In genomic region chr4:37891221-37892159, GRCh38 we compare ENCODE assay signal across 8 cellular contexts. TPM values are rescaled to one million over a fixed set of nuclear protein-coding genes. Genes with fewer than 3 reads are reported as not detected.
DNase-seq lines count a peak whose midpoint lies in the region; ATAC-seq and TF ChIP-seq lines count a peak whose summit lies in the region.

No MANE protein-coding gene starts in this region.

- no peaks in the 10 kb centered on the region for H3K27me3 ChIP-seq in CD4-positive, alpha-beta memory T cell (ENCODE audit: insufficient read depth, low read length)
- no peaks in the 10 kb centered on the region for H3K27me3 ChIP-seq in brain microvascular endothelial cell (replicated peaks)

- H3K4me3 ChIP-seq in CD4-positive, alpha-beta memory T cell (ENCODE audit: low read length in 2 of 2): peak overlapping the region; percentile 69 to 85
- peak overlapping the region; percentile 62 for H3K4me3 ChIP-seq in brain microvascular endothelial cell (ENCODE audit: low read depth, low read length)

- H3K27me3 Mint-ChIP-seq in CD4-positive, alpha-beta memory T cell: no peaks in the 10 kb centered on the region
- H3K27me3 Mint-ChIP-seq in T-helper 17 cell: no peaks in the 10 kb centered on the region

- no peaks in the 10 kb centered on the region for H3K9me3 Mint-ChIP-seq in CD4-positive, alpha-beta memory T cell

- POLR2A ChIA-PET in CD4-positive, alpha-beta memory T cell (lab: Charles Lee; ENCODE audit: partially characterized antibody): interaction anchor here (0.7 to 4.4 kb wide), 8 partner anchors 25 to 1648 kb away, joined by 3 to 39 read pairs (median 4); partner anchors contain the start of gene PGM2

- ATAC-seq in GM19397 (IDR thresholded peaks at IDR 0.05; ENCODE audit: unreplicated experiment): peak; percentile 41
- ATAC-seq in HG03520 (IDR thresholded peaks at IDR 0.05; ENCODE audit: unreplicated experiment): peak; percentile 56
- ATAC-seq in T-helper 17 cell: peak; percentile 68

- no peaks in the 10 kb centered on the region for H3K9me3 ChIP-seq in CD4-positive, alpha-beta memory T cell (ENCODE audit: control insufficient read depth in 1 of 2, low read length in 2 of 2)
- H3K9me3 ChIP-seq in T-helper 17 cell (ENCODE audit: control insufficient read depth, low read length, poor library complexity, severe bottlenecking): no peaks in the 10 kb centered on the region

- peak overlapping the region; percentile 90 to 98 (median 96) for H3K27ac Mint-ChIP-seq in CD4-positive, alpha-beta memory T cell
- H3K27ac Mint-ChIP-seq in T-helper 17 cell: peak overlapping the region; percentile 94

- peaks cover 20 to 47% (median 39%) of the 10 kb centered on the region in 4 donors for H3K4me1 Mint-ChIP-seq in CD4-positive, alpha-beta memory T cell
- peaks cover 30% of the 10 kb centered on the region for H3K4me1 Mint-ChIP-seq in T-helper 17 cell

- CTCF ChIA-PET in CD4-positive, alpha-beta memory T cell (lab: Charles Lee; ENCODE audit: partially characterized antibody): interaction anchor here (0.6 to 3.5 kb wide), 6 partner anchors 65 to 287 kb away, joined by 3 to 17 read pairs (median 4); partner anchors contain the start of gene PGM2

- peak; percentile 54 to 72 (median 65) for DNase-seq in CD4-positive, alpha-beta memory T cell
- DNase-seq in T-helper 17 cell: peak; percentile 32 to 54 (median 48)
- DNase-seq in brain microvascular endothelial cell: no peak
- peak; percentile 40 for DNase-seq in kidney tubule cell (ENCODE audit: low spot score)
- DNase-seq in stimulated activated CD4-positive, alpha-beta T cell treated with anti-CD3 and anti-CD28 coated beads, Interleukin-2, amount 100 ng/mL, for 24 hours: peak; percentile 53 to 56
- DNase-seq in cortex of kidney (lab: John Stamatoyannopoulos, UW): no peak

- H3K4me1 ChIP-seq in CD4-positive, alpha-beta memory T cell (ENCODE audit: insufficient read depth, low read length): peaks cover 33% of the 10 kb centered on the region

- peak overlapping the region; percentile 93 to 99 (median 97) for H3K4me3 Mint-ChIP-seq in CD4-positive, alpha-beta memory T cell
- peak overlapping the region; percentile 90 for H3K4me3 Mint-ChIP-seq in T-helper 17 cell

- H3K36me3 ChIP-seq in CD4-positive, alpha-beta memory T cell (ENCODE audit: insufficient read depth, low read length): no peaks in the 10 kb centered on the region
- H3K36me3 ChIP-seq in brain microvascular endothelial cell (replicated peaks): no peaks in the 10 kb centered on the region

- intact Hi-C loops in CD4-positive, alpha-beta memory T cell (cut with micrococcal nuclease): loop anchor here (1.0 to 5.0 kb wide), 6 partner anchors 65 to 241 kb away; partner anchors contain the start of genes PGM2 and RELL1

- peaks cover 0 to 7% of the 10 kb centered on the region in 2 donors for H3K36me3 Mint-ChIP-seq in CD4-positive, alpha-beta memory T cell
- no peaks in the 10 kb centered on the region for H3K36me3 Mint-ChIP-seq in T-helper 17 cell (ENCODE audit: low read depth)

- in situ Hi-C loops in brain microvascular endothelial cell (cut with HindIII; ENCODE audit: low pct_ligation_motif_present, low sequenced_read_pairs): no loop called here

- no peak for TF ChIP-seq CTCF in brain microvascular endothelial cell (IDR thresholded peaks at IDR 0.05; ENCODE audit: low read depth, low read length, missing control alignments)

- H3K27ac ChIP-seq in CD4-positive, alpha-beta memory T cell (ENCODE audit: low read depth, low read length): peak overlapping the region; percentile 61
- no peak overlapping the region for H3K27ac ChIP-seq in brain microvascular endothelial cell

RNA-seq across cellular contexts. Expression of gene TBC1D1, which starts 0.6 kb away (rescaled TPM):
- total RNA-seq in CD4-positive, alpha-beta memory T cell: 10 to 100 TPM; 44.8 to 46.7 TPM
- 10 to 100 TPM; 15.3 to 23.7 TPM for polyA plus RNA-seq in CD4-positive, alpha-beta memory T cell
- 10 to 100 TPM; 45.5 to 51.1 TPM for total RNA-seq in T-helper 17 cell

Comparison
In these comparisons a context has a peak if more than half of its experiments do, and no peak if none do; other contexts are left out.
1. DNase-seq: peak in CD4-positive, alpha-beta memory T cell (5 of 5), T-helper 17 cell (3 of 3), kidney tubule cell (single experiment) and stimulated activated CD4-positive, alpha-beta T cell treated with anti-CD3 and anti-CD28 coated beads, Interleukin-2, amount 100 ng/mL, for 24 hours (2 of 2); none in brain microvascular endothelial cell (single experiment) and cortex of kidney (single experiment).
2. Peak in every context shown above with its lines, with median percentiles within 50 percentile points of each other: ATAC-seq.